ENCODE assay signal across 34 cellular contexts in genomic region chr3:123024056-123024455, GRCh38. TPM values are rescaled to one million over a fixed set of nuclear protein-coding genes. Genes with fewer than 3 reads are reported as not detected.
"Had no signal": no experiment of that assay in that cellular context is flagged by ENCODE, and none has a peak within 500 bp of the region (broad histone marks: within the 10 kb centered on the region; RNA-seq: fewer than 3 reads in every experiment).

No MANE protein-coding gene starts in this region.

- H3K4me3 ChIP-seq: adrenal gland, body of pancreas, breast epithelium had no signal

- H3K36me3 Mint-ChIP-seq: activated CD8-positive, alpha-beta memory T cell treated with anti-CD3 and anti-CD28 coated beads, Interleukin-2, amount 10 ng/mL, durations not matched to agents 7 days and 5 days; activated naive CD8-positive, alpha-beta T cell treated with anti-CD3 and anti-CD28 coated beads for 36 hours had no signal

- ATAC-seq: activated CD8-positive, alpha-beta memory T cell treated with anti-CD3 and anti-CD28 coated beads, Interleukin-2, amount 10 ng/mL, durations not matched to agents 7 days and 5 days; activated CD8-positive, alpha-beta T cell treated with anti-CD3 and anti-CD28 coated beads, Interleukin-2, amount 10 ng/mL, durations not matched to agents 7 days and 5 days; activated naive CD4-positive, alpha-beta T cell treated with anti-CD3 and anti-CD28 coated beads, Interleukin-2, amount 50 U/mL, for 72 hours; body of pancreas had no signal

- H3K27ac Mint-ChIP-seq: activated B cell treated with CpG ODN at 0.5 μM for 24 hours; activated CD4-positive, alpha-beta memory T cell treated with anti-CD3 and anti-CD28 coated beads, Interleukin-2, amount 10 ng/mL, durations not matched to agents 7 days and 5 days; activated CD4-positive, alpha-beta T cell treated with anti-CD3 and anti-CD28 coated beads, Interleukin-2, amount 10 ng/mL, durations not matched to agents 24 days and 14 days; activated CD8-positive, alpha-beta memory T cell treated with anti-CD3 and anti-CD28 coated beads, Interleukin-2, amount 10 ng/mL, durations not matched to agents 7 days and 5 days; activated CD8-positive, alpha-beta T cell treated with anti-CD3 and anti-CD28 coated beads, Interleukin-2, amount 10 ng/mL, durations not matched to agents 7 days and 5 days; activated naive CD4-positive, alpha-beta T cell treated with anti-CD3 and anti-CD28 coated beads for 36 hours; activated naive CD4-positive, alpha-beta T cell treated with anti-CD3 and anti-CD28 coated beads, Interleukin-2, amount 50 U/mL, for 72 hours; activated naive CD8-positive, alpha-beta T cell treated with anti-CD3 and anti-CD28 coated beads for 36 hours; activated T-cell treated with anti-CD3 and anti-CD28 coated beads, Interleukin-2, amount 50 U/mL, for 24 hours; activated T-helper 2 cell treated with anti-CD3 and anti-CD28 coated beads, Interferon-gamma antibody, Interleukin-2, Interleukin-4, amounts not matched to agents 10 μg/mL and 5 μg/mL and 100 μg/mL, durations not matched to agents 14 hours and 24 hours and 36 hours; T-helper 1 cell treated with Interleukin-12 subunit alpha and Interleukin-12 subunit beta and Interleukin-4 antibody, amounts not matched to agents 30 μg/mL and 1 μg/mL, for 36 hours; T-helper 2 cell treated with Interferon-gamma antibody and Interleukin-4, amounts not matched to agents 5 μg/mL and 100 μg/mL, for 36 hours had no signal

- FAIRE-seq: astrocyte had no signal

- DNase-seq: activated B cell treated with CpG ODN at 0.5 μM for 24 hours; activated CD4-positive, alpha-beta memory T cell treated with anti-CD3 and anti-CD28 coated beads, Interleukin-2, amount 10 ng/mL, durations not matched to agents 7 days and 5 days; activated CD4-positive, alpha-beta T cell treated with anti-CD3 and anti-CD28 coated beads for 4 hours; activated CD4-positive, alpha-beta T cell treated with anti-CD3 and anti-CD28 coated beads, Interleukin-2, amount 10 ng/mL, durations not matched to agents 24 days and 14 days; activated CD4-positive, alpha-beta T cell treated with anti-CD3 and anti-CD28 coated beads, Interleukin-2, amount 50 U/mL, for 1 hour; activated CD4-positive, alpha-beta T cell treated with anti-CD3 and anti-CD28 coated beads, Interleukin-2, amount 50 U/mL, for 4 hours; activated CD4-positive, CD25-positive, alpha-beta regulatory T cell treated with anti-CD3 and anti-CD28 coated beads, Interleukin-2, amount 50 U/mL, for 72 hours; activated CD8-positive, alpha-beta memory T cell treated with anti-CD3 and anti-CD28 coated beads for 24 hours; activated CD8-positive, alpha-beta memory T cell treated with anti-CD3 and anti-CD28 coated beads, Interleukin-2, amount 10 ng/mL, durations not matched to agents 7 days and 5 days; activated CD8-positive, alpha-beta memory T cell treated with anti-CD3 and anti-CD28 coated beads, Interleukin-2, amount 50 U/mL, for 48 hours; activated CD8-positive, alpha-beta T cell treated with anti-CD3 and anti-CD28 coated beads, Interleukin-2, amount 10 ng/mL, durations not matched to agents 7 days and 5 days; activated effector memory CD4-positive, alpha-beta T cell treated with Interleukin-2 at 50 U/mL for 16 hours; activated gamma-delta T cell; activated naive CD4-positive, alpha-beta T cell treated with anti-CD3 and anti-CD28 coated beads for 36 hours; activated naive CD4-positive, alpha-beta T cell treated with anti-CD3 and anti-CD28 coated beads, Interleukin-2, amount 50 U/mL, for 16 hours; activated naive CD8-positive, alpha-beta T cell treated with anti-CD3 and anti-CD28 coated beads for 36 hours; activated T-cell treated with anti-CD3 and anti-CD28 coated beads, Interleukin-2, amount 50 U/mL, for 24 hours; activated T-cell treated with anti-CD3 and anti-CD28 coated beads, Interleukin-2, amount 50 U/mL, for 48 hours; adrenal gland; amniotic stem cell; aorta; body of pancreas; brain microvascular endothelial cell; central memory CD4-positive, alpha-beta T cell; T-helper 1 cell; T-helper 2 cell; T-helper 9 cell; WERI-Rb-1 had no signal

- H3K4me3 Mint-ChIP-seq: activated B cell treated with CpG ODN at 0.5 μM for 24 hours; activated CD4-positive, alpha-beta memory T cell treated with anti-CD3 and anti-CD28 coated beads, Interleukin-2, amount 10 ng/mL, durations not matched to agents 7 days and 5 days; activated CD4-positive, alpha-beta T cell treated with anti-CD3 and anti-CD28 coated beads, Interleukin-2, amount 10 ng/mL, durations not matched to agents 24 days and 14 days; activated CD8-positive, alpha-beta memory T cell treated with anti-CD3 and anti-CD28 coated beads, Interleukin-2, amount 10 ng/mL, durations not matched to agents 7 days and 5 days; activated CD8-positive, alpha-beta T cell treated with anti-CD3 and anti-CD28 coated beads, Interleukin-2, amount 10 ng/mL, durations not matched to agents 7 days and 5 days; activated naive CD4-positive, alpha-beta T cell treated with anti-CD3 and anti-CD28 coated beads for 36 hours; activated naive CD8-positive, alpha-beta T cell treated with anti-CD3 and anti-CD28 coated beads for 36 hours; activated T-cell treated with anti-CD3 and anti-CD28 coated beads, Interleukin-2, amount 50 U/mL, for 24 hours; T-helper 1 cell treated with Interleukin-12 subunit alpha and Interleukin-12 subunit beta and Interleukin-4 antibody, amounts not matched to agents 30 μg/mL and 1 μg/mL, for 36 hours; T-helper 2 cell treated with Interferon-gamma antibody and Interleukin-4, amounts not matched to agents 5 μg/mL and 100 μg/mL, for 36 hours had no signal

- H3K9me3 Mint-ChIP-seq: activated B cell treated with CpG ODN at 0.5 μM for 24 hours; activated CD4-positive, alpha-beta memory T cell treated with anti-CD3 and anti-CD28 coated beads, Interleukin-2, amount 10 ng/mL, durations not matched to agents 7 days and 5 days; activated CD4-positive, alpha-beta T cell treated with anti-CD3 and anti-CD28 coated beads, Interleukin-2, amount 10 ng/mL, durations not matched to agents 24 days and 14 days; activated naive CD4-positive, alpha-beta T cell treated with anti-CD3 and anti-CD28 coated beads for 36 hours; activated naive CD4-positive, alpha-beta T cell treated with anti-CD3 and anti-CD28 coated beads, Interleukin-2, amount 50 U/mL, for 72 hours; activated naive CD8-positive, alpha-beta T cell treated with anti-CD3 and anti-CD28 coated beads for 36 hours; activated T-cell treated with anti-CD3 and anti-CD28 coated beads, Interleukin-2, amount 50 U/mL, for 24 hours; activated T-helper 2 cell treated with anti-CD3 and anti-CD28 coated beads, Interferon-gamma antibody, Interleukin-2, Interleukin-4, amounts not matched to agents 10 μg/mL and 5 μg/mL and 100 μg/mL, durations not matched to agents 14 hours and 24 hours and 36 hours; T-helper 1 cell treated with Interleukin-12 subunit alpha and Interleukin-12 subunit beta and Interleukin-4 antibody, amounts not matched to agents 30 μg/mL and 1 μg/mL, for 36 hours; T-helper 2 cell treated with Interferon-gamma antibody and Interleukin-4, amounts not matched to agents 5 μg/mL and 100 μg/mL, for 36 hours had no signal

- H3K9me3 ChIP-seq: adrenal gland, body of pancreas, breast epithelium had no signal

- H3K36me3 ChIP-seq: adrenal gland, brain microvascular endothelial cell, breast epithelium, WERI-Rb-1 had no signal

- H3K27me3 ChIP-seq: adrenal gland, body of pancreas had no signal

- H3K27ac ChIP-seq: adrenal gland, body of pancreas, brain microvascular endothelial cell, breast epithelium, WERI-Rb-1 had no signal

RNA-seq across cellular contexts. Expression of gene SEMA5B, which starts 3.5 kb away (rescaled TPM):
- total RNA-seq: activated CD4-positive, alpha-beta T cell treated with anti-CD3 and anti-CD28 coated beads, Interleukin-2, amount 10 ng/mL, durations not matched to agents 24 days and 14 days; activated CD8-positive, alpha-beta memory T cell treated with anti-CD3 and anti-CD28 coated beads, Interleukin-2, amount 10 ng/mL, durations not matched to agents 7 days and 5 days; activated CD8-positive, alpha-beta T cell treated with anti-CD3 and anti-CD28 coated beads, Interleukin-2, amount 10 ng/mL, durations not matched to agents 7 days and 5 days; activated naive CD4-positive, alpha-beta T cell treated with anti-CD3 and anti-CD28 coated beads for 36 hours; activated naive CD4-positive, alpha-beta T cell treated with anti-CD3 and anti-CD28 coated beads, Interleukin-2, amount 50 U/mL, for 72 hours; activated naive CD8-positive, alpha-beta T cell treated with anti-CD3 and anti-CD28 coated beads for 36 hours; activated T-helper 2 cell treated with anti-CD3 and anti-CD28 coated beads, Interferon-gamma antibody, Interleukin-2, Interleukin-4, amounts not matched to agents 10 μg/mL and 5 μg/mL and 100 μg/mL, durations not matched to agents 14 hours and 24 hours and 36 hours had no signal
